Comparison of ENCODE assay signal across 31 cellular contexts in genomic region chr15:25969886-25970285, GRCh38.
"Had no signal": no experiment of that assay in that cellular context is flagged by ENCODE, and none has a peak within 500 bp of the region (broad histone marks: within the 10 kb centered on the region; RNA-seq: fewer than 3 reads in every experiment).

No MANE protein-coding gene starts in this region.

- ATAC-seq: heart left ventricle; left colon; left lung; lower lobe of right lung; mucosa of descending colon; naive thymus-derived CD8-positive, alpha-beta T cell; psoas muscle; right cardiac atrium; sciatic nerve; stimulated activated memory B cell treated with anti-CD40 and anti-IgM and Interleukin-4, amounts not matched to agents 10 μg/mL and 1 μg/mL and 100 μg/mL, for 72 hours; stimulated activated naive CD8-positive, alpha-beta T cell treated with anti-CD3 and anti-CD28 coated beads, Interleukin-15, amount 100 ng/mL, for 72 hours had no signal

- H3K27ac ChIP-seq: heart left ventricle, left lung, lower lobe of right lung, ovary, psoas muscle, tibial nerve, upper lobe of left lung, vagina had no signal

- H3K9me3 ChIP-seq: heart left ventricle, left lung, lower lobe of right lung, ovary, psoas muscle, tibial nerve, upper lobe of left lung, vagina had no signal

- H3K4me1 ChIP-seq: left lung, lower lobe of right lung, psoas muscle, tibial nerve, upper lobe of left lung, vagina had no signal

- H3K36me3 ChIP-seq: heart left ventricle, left lung, lower lobe of right lung, ovary, tibial nerve, upper lobe of left lung, vagina had no signal

- DNase-seq: glutamatergic neuron; heart left ventricle; hypothalamus; immature natural killer cell; kidney; left colon; left lung; lower lobe of right lung; mesendoderm; midbrain; mucosa of descending colon; naive thymus-derived CD8-positive, alpha-beta T cell; nephron progenitor cell; ovary; posterior cingulate gyrus; psoas muscle; right cardiac atrium; small intestine; stimulated activated CD4-positive, alpha-beta T cell treated with anti-CD3 and anti-CD28 coated beads, Interleukin-1b, Interleukin-23, amount 100 ng/mL, for 48 hours; stimulated activated CD4-positive, alpha-beta T cell treated with anti-CD3 and anti-CD28 coated beads, Interleukin-2, amount 100 ng/mL, for 48 hours; stimulated activated CD4-positive, alpha-beta T cell treated with anti-CD3 and anti-CD28 coated beads, Interleukin-4, amount 100 ng/mL, for 4 hours; stimulated activated CD8-positive, alpha-beta memory T cell treated with anti-CD3 and anti-CD28 coated beads, Interleukin-4, amount 100 ng/mL, for 48 hours; stimulated activated naive CD4-positive, alpha-beta T cell treated with Interleukin-2 at 50 U/mL for 16 hours; stimulated activated naive CD8-positive, alpha-beta T cell treated with anti-CD3 and anti-CD28 coated beads, Interleukin-15, amount 100 ng/mL, for 72 hours; substantia nigra; upper lobe of left lung had no signal

- FAIRE-seq: islet of Langerhans, kidney, small intestine had no signal

- H3K27me3 ChIP-seq: heart left ventricle, left lung, ovary, tibial nerve, upper lobe of left lung, vagina had no signal

- H3K4me3 ChIP-seq: heart left ventricle, left lung, lower lobe of right lung, mucosa of descending colon, ovary, psoas muscle, tibial nerve, upper lobe of left lung, vagina had no signal
